In the genomic region with DNA sequence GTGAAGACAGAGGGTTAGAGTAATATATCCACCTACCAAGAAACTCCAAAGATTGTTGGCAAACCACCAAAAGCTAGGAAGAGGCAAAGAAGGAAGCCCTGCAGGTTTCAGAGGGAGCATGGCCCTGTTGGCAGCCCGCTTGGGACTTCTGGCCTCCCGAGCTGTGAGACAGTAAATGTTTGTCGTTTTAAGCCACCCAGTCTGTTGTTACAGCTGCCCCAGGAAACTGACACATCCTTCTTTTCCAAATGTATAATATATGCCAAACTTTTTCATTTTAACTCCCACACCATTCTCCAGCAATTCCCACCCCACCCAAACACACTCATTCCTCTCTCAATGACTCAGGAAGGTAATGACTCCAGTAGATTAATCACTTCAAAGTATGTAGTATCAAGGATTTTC, we compare ENCODE assay signal across 11 cellular contexts.
DNase-seq lines count a peak whose midpoint lies in the region; ATAC-seq lines count a peak whose summit lies in the region.
"Had no signal": no experiment of that assay in that cellular context is flagged by ENCODE, and none has a peak within 500 bp of the region (broad histone marks: within the 10 kb centered on the region; RNA-seq: fewer than 3 reads in every experiment).

No MANE protein-coding gene starts in this region.

- peak; percentile 73 for DNase-seq in AG20443 (ENCODE audit: low spot score)
- peak; percentile 86 for DNase-seq in M059J (ENCODE audit: low read depth)
- peak; percentile 41 for DNase-seq in dedifferentiated amniotic fluid mesenchymal stem cell (ENCODE audit: extremely low spot score)
- DNase-seq in non-pigmented ciliary epithelial cell (ENCODE audit: low read depth), result peak; percentile 55
- no peak for DNase-seq in stimulated activated CD4-positive, alpha-beta T cell treated with anti-CD3 and anti-CD28 coated beads, Interleukin-1b, Interleukin-23, amount 100 ng/mL, for 48 hours
- DNase-seq in stimulated activated CD4-positive, alpha-beta T cell treated with anti-CD3 and anti-CD28 coated beads, Interleukin-12 subunit alpha, Interleukin-12 subunit beta, amount 100 ng/mL, for 4 hours, result no peak
- DNase-seq: NCI-H1417; NK-92 treated with Interleukin-12 subunit alpha and Interleukin-12 subunit beta, amount 100 ng/mL, for 24 hours; stimulated activated CD4-positive, alpha-beta T cell treated with anti-CD3 and anti-CD28 coated beads, Interleukin-4, amount 100 ng/mL, for 4 hours had no signal

- no peak for ATAC-seq in GM18873 (IDR thresholded peaks at IDR 0.05; ENCODE audit: low FRiP score, unreplicated experiment)
- ATAC-seq in HG03097 (IDR thresholded peaks at IDR 0.05; ENCODE audit: low FRiP score, unreplicated experiment), result no peak

Comparison
In these comparisons a context has a peak if more than half of its experiments do, and no peak if none do; other contexts are left out.
1. DNase-seq: peak in AG20443 (single experiment), M059J (single experiment), dedifferentiated amniotic fluid mesenchymal stem cell (single experiment) and non-pigmented ciliary epithelial cell (single experiment); none in stimulated activated CD4-positive, alpha-beta T cell treated with anti-CD3 and anti-CD28 coated beads, Interleukin-1b, Interleukin-23, amount 100 ng/mL, for 48 hours (single experiment) and stimulated activated CD4-positive, alpha-beta T cell treated with anti-CD3 and anti-CD28 coated beads, Interleukin-12 subunit alpha, Interleukin-12 subunit beta, amount 100 ng/mL, for 4 hours (single experiment).